ENCODE assay signal across 8 cellular contexts in the genomic region with DNA sequence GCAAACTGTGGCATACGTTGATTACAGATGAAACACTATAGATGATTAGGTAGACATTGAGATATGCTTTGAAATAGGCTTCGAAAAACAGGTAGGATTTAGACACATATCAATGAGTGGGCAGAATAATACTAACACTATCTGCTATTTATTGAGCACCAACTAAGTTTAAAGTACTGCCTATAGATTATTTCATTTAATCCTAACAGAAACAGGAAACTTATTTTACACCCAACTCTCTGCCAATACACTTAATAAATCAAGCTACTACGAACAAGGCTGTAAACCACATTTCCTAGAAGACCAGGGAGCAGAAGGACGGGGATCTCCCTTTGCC. TPM values are rescaled to one million over a fixed set of nuclear protein-coding genes. Genes with fewer than 3 reads are reported as not detected.
DNase-seq lines count a peak whose midpoint lies in the region; ATAC-seq, FAIRE-seq and TF ChIP-seq lines count a peak whose summit lies in the region.

No MANE protein-coding gene starts in this region.

- H3K18ac ChIP-seq in trophoblast cell (ENCODE audit: low read length), result no peak overlapping the region

- H3K36me3 Mint-ChIP-seq in CD4-positive, alpha-beta memory T cell, result peaks cover 0 to 6% of the 10 kb centered on the region in 2 donors
- peaks cover 2% of the 10 kb centered on the region for H3K36me3 Mint-ChIP-seq in activated CD8-positive, alpha-beta T cell treated with anti-CD3 and anti-CD28 coated beads, Interleukin-2, amount 10 ng/mL, durations not matched to agents 7 days and 5 days (ENCODE audit: low read depth)
- no peaks in the 10 kb centered on the region for H3K36me3 Mint-ChIP-seq in naive B cell

- no peak for ATAC-seq in activated CD8-positive, alpha-beta T cell treated with anti-CD3 and anti-CD28 coated beads, Interleukin-2, amount 10 ng/mL, durations not matched to agents 7 days and 5 days
- no peak for ATAC-seq in naive B cell (ENCODE audit: low read depth in 2 of 2)
- no peak for ATAC-seq in upper lobe of right lung
- no peak for ATAC-seq in GM21737 (IDR thresholded peaks at IDR 0.05; ENCODE audit: unreplicated experiment)

- H3K4ac ChIP-seq in trophoblast cell (ENCODE audit: low read depth, low read length), result no peak overlapping the region

- H3K4me3 Mint-ChIP-seq in CD4-positive, alpha-beta memory T cell, result peak overlapping the region; percentile 74 to 87 (median 80)
- peak overlapping the region; percentile 47 for H3K4me3 Mint-ChIP-seq in activated CD8-positive, alpha-beta T cell treated with anti-CD3 and anti-CD28 coated beads, Interleukin-2, amount 10 ng/mL, durations not matched to agents 7 days and 5 days
- peak overlapping the region; percentile 54 to 94 (median 87) for H3K4me3 Mint-ChIP-seq in naive B cell

- H3F3A ChIP-seq in GM23248 (ENCODE audit: insufficient read depth), result no peaks in the 10 kb centered on the region

- H4K12ac ChIP-seq in trophoblast cell (ENCODE audit: low read depth, low read length), result no peak overlapping the region

- H2AK5ac ChIP-seq in trophoblast cell (ENCODE audit: low read length), result no peak overlapping the region

- no peak overlapping the region for H2BK120ac ChIP-seq in trophoblast cell (ENCODE audit: insufficient read depth, low read length, poor library complexity)

- H4K20me1 ChIP-seq in GM23248 (ENCODE audit: insufficient read depth), result no peaks in the 10 kb centered on the region

- DNase-seq in CD4-positive, alpha-beta memory T cell, result no peak
- no peak for DNase-seq in GM23248
- no peak for DNase-seq in activated CD8-positive, alpha-beta T cell treated with anti-CD3 and anti-CD28 coated beads, Interleukin-2, amount 10 ng/mL, durations not matched to agents 7 days and 5 days
- no peak for DNase-seq in naive B cell
- DNase-seq in urothelium cell line (ENCODE audit: low spot score), result no peak
- no peak for DNase-seq in trophoblast cell
- DNase-seq in upper lobe of right lung, result no peak

- no peaks in the 10 kb centered on the region for H3K9me3 Mint-ChIP-seq in CD4-positive, alpha-beta memory T cell
- H3K9me3 Mint-ChIP-seq in activated CD8-positive, alpha-beta T cell treated with anti-CD3 and anti-CD28 coated beads, Interleukin-2, amount 10 ng/mL, durations not matched to agents 7 days and 5 days (ENCODE audit: insufficient read depth), result no peaks in the 10 kb centered on the region
- H3K9me3 Mint-ChIP-seq in naive B cell, result no peaks in the 10 kb centered on the region

- peaks cover 12 to 29% (median 19%) of the 10 kb centered on the region in 4 donors for H3K4me1 Mint-ChIP-seq in CD4-positive, alpha-beta memory T cell
- peaks cover 21% of the 10 kb centered on the region for H3K4me1 Mint-ChIP-seq in activated CD8-positive, alpha-beta T cell treated with anti-CD3 and anti-CD28 coated beads, Interleukin-2, amount 10 ng/mL, durations not matched to agents 7 days and 5 days (ENCODE audit: low read depth)
- peaks cover 14 to 16% (median 14%) of the 10 kb centered on the region in 3 donors for H3K4me1 Mint-ChIP-seq in naive B cell

- H3K79me2 ChIP-seq in GM23248 (ENCODE audit: insufficient read depth) (peaks cover 43% of the 10 kb centered on the region), trophoblast cell (ENCODE audit: control insufficient read depth, insufficient read depth, low read length, poor library complexity) (peaks cover 6% of the 10 kb centered on the region)

- H4K91ac ChIP-seq in trophoblast cell (ENCODE audit: low read depth, low read length), result no peak overlapping the region

- CTCF ChIA-PET in CD4-positive, alpha-beta memory T cell (lab: Charles Lee; ENCODE audit: partially characterized antibody), result no interaction called here
- CTCF ChIA-PET in activated CD8-positive, alpha-beta T cell treated with anti-CD3 and anti-CD28 coated beads, Interleukin-2, amount 10 ng/mL, durations not matched to agents 7 days and 5 days (lab: Charles Lee), result interaction anchor here (0.6 to 3.1 kb wide), 4 partner anchors 14 to 56 kb away, joined by 3 to 14 read pairs (median 3); no protein-coding TSS in a partner anchor

- peak overlapping the region; percentile 58 to 92 (median 75) for H3K27ac Mint-ChIP-seq in CD4-positive, alpha-beta memory T cell
- peak overlapping the region; percentile 79 for H3K27ac Mint-ChIP-seq in activated CD8-positive, alpha-beta T cell treated with anti-CD3 and anti-CD28 coated beads, Interleukin-2, amount 10 ng/mL, durations not matched to agents 7 days and 5 days
- H3K27ac Mint-ChIP-seq in naive B cell, result peak overlapping the region in 5 of 6 donors; percentile 69 to 92 (median 88)

- H4K8ac ChIP-seq in trophoblast cell (ENCODE audit: low read depth, low read length), result no peak overlapping the region

- no peak overlapping the region for H3K27ac ChIP-seq in CD4-positive, alpha-beta memory T cell (ENCODE audit: low read depth, low read length)
- no peak overlapping the region for H3K27ac ChIP-seq in GM23248
- H3K27ac ChIP-seq in trophoblast cell (ENCODE audit: low read depth, low read length), result no peak overlapping the region
- H3K27ac ChIP-seq in upper lobe of right lung, result no peak overlapping the region

- in situ Hi-C loops in GM23248 (cut with MboI), result no loop called here

- H3K9me2 ChIP-seq in GM23248 (ENCODE audit: insufficient read depth), result no peaks in the 10 kb centered on the region

- H3K4me2 ChIP-seq in GM23248 (ENCODE audit: unreplicated experiment) (peak overlapping the region; percentile 42), trophoblast cell (ENCODE audit: low read length) (no peak overlapping the region)

- TF ChIP-seq CTCF in upper lobe of right lung (IDR thresholded peaks at IDR 0.05), result no peak

- peak overlapping the region; percentile 69 for H2AFZ ChIP-seq in GM23248
- no peak overlapping the region for H2AFZ ChIP-seq in trophoblast cell (ENCODE audit: insufficient read depth, low read length, poor library complexity)

- no peak overlapping the region for H3K4me3 ChIP-seq in CD4-positive, alpha-beta memory T cell (ENCODE audit: low read length in 2 of 2)
- peak overlapping the region; percentile 26; the same call in 1 of the 2 replicates for H3K4me3 ChIP-seq in GM23248
- no peak overlapping the region for H3K4me3 ChIP-seq in trophoblast cell (ENCODE audit: low read depth, low read length)
- no peak overlapping the region for H3K4me3 ChIP-seq in upper lobe of right lung

- no peaks in the 10 kb centered on the region for H3K36me3 ChIP-seq in CD4-positive, alpha-beta memory T cell (ENCODE audit: insufficient read depth, low read length)
- no peaks in the 10 kb centered on the region for H3K36me3 ChIP-seq in GM23248 (ENCODE audit: low read depth)
- no peaks in the 10 kb centered on the region for H3K36me3 ChIP-seq in trophoblast cell (ENCODE audit: control insufficient read depth in 1 of 2, insufficient read depth in 2 of 2, low read length in 2 of 2)
- no peaks in the 10 kb centered on the region for H3K36me3 ChIP-seq in upper lobe of right lung

- H3K14ac ChIP-seq in trophoblast cell (ENCODE audit: low read length), result no peak overlapping the region

- peaks cover 2% of the 10 kb centered on the region for H3K79me1 ChIP-seq in trophoblast cell (ENCODE audit: low read length)

- H3K27me3 ChIP-seq in CD4-positive, alpha-beta memory T cell (ENCODE audit: insufficient read depth, low read length), result no peaks in the 10 kb centered on the region
- H3K27me3 ChIP-seq in GM23248 (replicated peaks; ENCODE audit: insufficient read depth) (no peaks in the 10 kb centered on the region), trophoblast cell (ENCODE audit: insufficient read depth, low read length) (no peaks in the 10 kb centered on the region), upper lobe of right lung (no peaks in the 10 kb centered on the region)

- H2BK12ac ChIP-seq in trophoblast cell (ENCODE audit: low read length), result no peak overlapping the region

- H3K9ac ChIP-seq in GM23248, result no peak overlapping the region
- no peak overlapping the region for H3K9ac ChIP-seq in trophoblast cell (ENCODE audit: low read length)

- peaks cover 0 to 9% of the 10 kb centered on the region in 2 donors for H3K27me3 Mint-ChIP-seq in CD4-positive, alpha-beta memory T cell
- H3K27me3 Mint-ChIP-seq in activated CD8-positive, alpha-beta T cell treated with anti-CD3 and anti-CD28 coated beads, Interleukin-2, amount 10 ng/mL, durations not matched to agents 7 days and 5 days (ENCODE audit: low read depth), result no peaks in the 10 kb centered on the region
- peaks cover 7 to 29% (median 20%) of the 10 kb centered on the region in 3 donors for H3K27me3 Mint-ChIP-seq in naive B cell

- FAIRE-seq in urothelium cell line (lab: Jason Lieb, UNC), result no peak

- H2BK5ac ChIP-seq in trophoblast cell (ENCODE audit: low read depth, low read length, poor library complexity), result no peak overlapping the region

- POLR2A ChIA-PET in CD4-positive, alpha-beta memory T cell (lab: Charles Lee; ENCODE audit: partially characterized antibody), result interaction anchor here (0.6 to 1.6 kb wide), 3 partner anchors 34 to 324 kb away, joined by 3 to 8 read pairs (median 4); no protein-coding TSS in a partner anchor
- POLR2A ChIA-PET in activated CD8-positive, alpha-beta T cell treated with anti-CD3 and anti-CD28 coated beads, Interleukin-2, amount 10 ng/mL, durations not matched to agents 7 days and 5 days (lab: Charles Lee), result interaction anchor here (0.5 to 1.6 kb wide), 14 partner anchors 10 to 1317 kb away, joined by 3 to 12 read pairs (median 3); no protein-coding TSS in a partner anchor

- H3K9me3 ChIP-seq in CD4-positive, alpha-beta memory T cell (ENCODE audit: control insufficient read depth in 1 of 2, low read length in 2 of 2), result no peaks in the 10 kb centered on the region
- H3K9me3 ChIP-seq in GM23248 (ENCODE audit: low read depth), result no peaks in the 10 kb centered on the region
- no peaks in the 10 kb centered on the region for H3K9me3 ChIP-seq in trophoblast cell (ENCODE audit: insufficient read depth, low read depth, low read length)
- H3K9me3 ChIP-seq in upper lobe of right lung, result no peaks in the 10 kb centered on the region

- H3K4me1 ChIP-seq in CD4-positive, alpha-beta memory T cell (ENCODE audit: insufficient read depth, low read length), result peaks cover 18% of the 10 kb centered on the region
- peaks cover 7% of the 10 kb centered on the region; the same call in 1 of the 2 replicates for H3K4me1 ChIP-seq in GM23248 (ENCODE audit: insufficient read depth)
- peaks cover 0 to 3% of the 10 kb centered on the region in 2 experiments for H3K4me1 ChIP-seq in trophoblast cell (ENCODE audit: control insufficient read depth in 1 of 2, insufficient read depth in 2 of 2, low read length in 2 of 2)
- peaks cover 10% of the 10 kb centered on the region for H3K4me1 ChIP-seq in upper lobe of right lung

- intact Hi-C loops in CD4-positive, alpha-beta memory T cell (cut with micrococcal nuclease), result loop anchor here (1.0 to 10.0 kb wide), 4 partner anchors 35 to 328 kb away; a partner anchor contains a TSS
- intact Hi-C loops in upper lobe of right lung (cut with DNase I), result no loop called here

- H3K23ac ChIP-seq in trophoblast cell (ENCODE audit: low read length), result no peak overlapping the region

- WGBS in GM23248 (ENCODE audit: low coverage in 1 of 2, low lambda C conversion rate in 2 of 2, missing lambda C conversion rate in 2 of 2), 2 experiments, result 13 to 20% methylated on average over 4 of the region's 4 CpGs
- WGBS in trophoblast cell (ENCODE audit: extremely low coverage, insufficient coverage, insufficient read length), result no CpG with 5 or more reads among the region's 4 CpGs

RNA-seq across cellular contexts. Expression of a gene that starts 0.4 kb away (rescaled TPM):
- 10 to 100 TPM; 40.2 to 41.0 TPM for total RNA-seq in CD4-positive, alpha-beta memory T cell
- polyA plus RNA-seq in CD4-positive, alpha-beta memory T cell, result 10 to 100 TPM; 33.4 to 55.6 TPM
- total RNA-seq in GM23248 (2014; rRNA removed; shearing (Covaris generic)), result 12.9 and 17.3 TPM in 2 replicates
- polyA plus RNA-seq in GM23248 (2016; fragmentation: Nextera tagmentation; extraction: Ambion mirVana), result 18.0 and 19.1 TPM in 2 replicates
- total RNA-seq in activated CD8-positive, alpha-beta T cell treated with anti-CD3 and anti-CD28 coated beads, Interleukin-2, amount 10 ng/mL, durations not matched to agents 7 days and 5 days, result 10 to 100 TPM; 71.1 to 76.5 TPM
- 10 to 100 TPM; 55.6 to 81.2 (median 61.3) TPM for polyA plus RNA-seq in naive B cell (ENCODE audit: low read depth in 6 of 6)
- 23.9 and 24.4 TPM in 2 replicates for polyA plus RNA-seq in trophoblast cell (2013)
- total RNA-seq in upper lobe of right lung, result 10.2 TPM
